10 cellular contexts compared by ENCODE assay signal in genomic region chr5:172748341-172748843, GRCh38. TPM values are rescaled to one million over a fixed set of nuclear protein-coding genes. Genes with fewer than 3 reads are reported as not detected.
DNase-seq lines count a peak whose midpoint lies in the region; ATAC-seq and TF ChIP-seq lines count a peak whose summit lies in the region.
"Had no signal": no experiment of that assay in that cellular context is flagged by ENCODE, and none has a peak within 500 bp of the region (broad histone marks: within the 10 kb centered on the region; RNA-seq: fewer than 3 reads in every experiment).

No MANE protein-coding gene starts in this region.

- no peak overlapping the region for H3K4me2 ChIP-seq in trophoblast cell (ENCODE audit: low read length)

- peaks cover 16% of the 10 kb centered on the region in 2 donors for H3K27me3 Mint-ChIP-seq in natural killer cell treated with Interleukin-12 subunit alpha and Interleukin-12 subunit beta and Interleukin-15 and Interleukin-18, amount 100 ng/mL, for 72 hours

- H2BK12ac ChIP-seq in trophoblast cell (ENCODE audit: low read length), result no peak overlapping the region

- H2AK5ac ChIP-seq in trophoblast cell (ENCODE audit: low read length), result no peak overlapping the region

- TF ChIP-seq CTCF in vagina (IDR thresholded peaks at IDR 0.05), result no peak

- intact Hi-C loops in right cardiac atrium (cut with DNase I) (no loop called here), vagina (cut with DNase I) (no loop called here)

- no peak overlapping the region for H3K27ac Mint-ChIP-seq in natural killer cell treated with Interleukin-12 subunit alpha and Interleukin-12 subunit beta and Interleukin-15 and Interleukin-18, amount 100 ng/mL, for 72 hours
- H3K27ac Mint-ChIP-seq: nephron had no signal

- no peaks in the 10 kb centered on the region for H3K79me1 ChIP-seq in trophoblast cell (ENCODE audit: low read length)

- H3K27me3 ChIP-seq in right cardiac atrium (ENCODE audit: control insufficient read depth, insufficient read depth), result no peaks in the 10 kb centered on the region
- no peaks in the 10 kb centered on the region for H3K27me3 ChIP-seq in trophoblast cell (ENCODE audit: insufficient read depth, low read length)
- H3K27me3 ChIP-seq in vagina, result no peaks in the 10 kb centered on the region

- no peak for TF ChIP-seq POLR2A in vagina (IDR thresholded peaks at IDR 0.05)

- no peaks in the 10 kb centered on the region for H3K79me2 ChIP-seq in trophoblast cell (ENCODE audit: control insufficient read depth, insufficient read depth, low read length, poor library complexity)

- H4K12ac ChIP-seq in trophoblast cell (ENCODE audit: low read depth, low read length), result no peak overlapping the region

- no peaks in the 10 kb centered on the region for H3K9me3 ChIP-seq in right cardiac atrium (ENCODE audit: control insufficient read depth, low read length)
- peaks cover 4% of the 10 kb centered on the region for H3K9me3 ChIP-seq in trophoblast cell (ENCODE audit: insufficient read depth, low read depth, low read length)
- peaks cover 2% of the 10 kb centered on the region for H3K9me3 ChIP-seq in vagina

- H3K14ac ChIP-seq in trophoblast cell (ENCODE audit: low read length), result no peak overlapping the region

- H2AFZ ChIP-seq in trophoblast cell (ENCODE audit: insufficient read depth, low read length, poor library complexity), result no peak overlapping the region

- no peaks in the 10 kb centered on the region for H3K9me3 Mint-ChIP-seq in natural killer cell treated with Interleukin-12 subunit alpha and Interleukin-12 subunit beta and Interleukin-15 and Interleukin-18, amount 100 ng/mL, for 72 hours

- H3K4me3 ChIP-seq in right cardiac atrium (ENCODE audit: low read length) (no peak overlapping the region), trophoblast cell (ENCODE audit: low read depth, low read length) (no peak overlapping the region), vagina (no peak overlapping the region)

- no peak overlapping the region for H4K8ac ChIP-seq in trophoblast cell (ENCODE audit: low read depth, low read length)

- ATAC-seq in right cardiac atrium, result peak; percentile 91 to 93
- no peak for ATAC-seq in natural killer cell treated with Interleukin-12 subunit alpha and Interleukin-12 subunit beta and Interleukin-15 and Interleukin-18, amount 100 ng/mL, for 72 hours

- H3K36me3 Mint-ChIP-seq in natural killer cell treated with Interleukin-12 subunit alpha and Interleukin-12 subunit beta and Interleukin-15 and Interleukin-18, amount 100 ng/mL, for 72 hours, result peaks cover 5% of the 10 kb centered on the region

- peaks cover 9 to 13% of the 10 kb centered on the region in 2 donors for H3K4me1 Mint-ChIP-seq in natural killer cell treated with Interleukin-12 subunit alpha and Interleukin-12 subunit beta and Interleukin-15 and Interleukin-18, amount 100 ng/mL, for 72 hours (ENCODE audit: low read depth in 2 of 2)

- no peak overlapping the region for H3K18ac ChIP-seq in trophoblast cell (ENCODE audit: low read length)

- no peak overlapping the region for H3K9ac ChIP-seq in trophoblast cell (ENCODE audit: low read length)

- peak overlapping the region; percentile 88 for H3K27ac ChIP-seq in right cardiac atrium (ENCODE audit: low read length)
- H3K27ac ChIP-seq in trophoblast cell (ENCODE audit: low read depth, low read length), result no peak overlapping the region
- peak overlapping the region; percentile 80 for H3K27ac ChIP-seq in vagina

- H2BK120ac ChIP-seq in trophoblast cell (ENCODE audit: insufficient read depth, low read length, poor library complexity), result no peak overlapping the region

- H3K4ac ChIP-seq in trophoblast cell (ENCODE audit: low read depth, low read length), result no peak overlapping the region

- H4K91ac ChIP-seq in trophoblast cell (ENCODE audit: low read depth, low read length), result no peak overlapping the region

- H3K4me1 ChIP-seq in right cardiac atrium (ENCODE audit: control insufficient read depth, insufficient read depth, low read length) (peaks cover 12% of the 10 kb centered on the region), trophoblast cell (ENCODE audit: control insufficient read depth in 1 of 2, insufficient read depth in 2 of 2, low read length in 2 of 2) (no peaks in the 10 kb centered on the region), vagina (peaks cover 42% of the 10 kb centered on the region)

- H3K4me3 Mint-ChIP-seq in natural killer cell treated with Interleukin-12 subunit alpha and Interleukin-12 subunit beta and Interleukin-15 and Interleukin-18, amount 100 ng/mL, for 72 hours, result no peak overlapping the region
- H3K4me3 Mint-ChIP-seq: nephron had no signal

- H3K23ac ChIP-seq in trophoblast cell (ENCODE audit: low read length), result no peak overlapping the region

- H2BK5ac ChIP-seq in trophoblast cell (ENCODE audit: low read depth, low read length, poor library complexity), result no peak overlapping the region

- 16% methylated on average over 36 of the region's 36 CpGs for WGBS in right cardiac atrium
- no CpG with 5 or more reads among the region's 36 CpGs for WGBS in trophoblast cell (ENCODE audit: extremely low coverage, insufficient coverage, insufficient read length)

- no peaks in the 10 kb centered on the region for H3K36me3 ChIP-seq in trophoblast cell (ENCODE audit: control insufficient read depth in 1 of 2, insufficient read depth in 2 of 2, low read length in 2 of 2)
- H3K36me3 ChIP-seq in vagina, result no peaks in the 10 kb centered on the region

- DNase-seq in dermis blood vessel endothelial cell (peak; percentile 98), right cardiac atrium (peak; percentile 93 to 95 (median 94)), trophoblast cell (peak; percentile 76 to 87), vagina (ENCODE audit: extremely low spot score in 2 of 2) (no peak), NCI-H510A treated with DMSO at 0.1 percent for 48 hours (lab: John Stamatoyannopoulos, UW) (no peak), medulla oblongata (ENCODE audit: extremely low spot score) (no peak)
- DNase-seq in natural killer cell treated with Interleukin-12 subunit alpha and Interleukin-12 subunit beta and Interleukin-15 and Interleukin-18, amount 100 ng/mL, for 72 hours (ENCODE audit: low spot score), result no peak
- DNase-seq: activated CD8-positive, alpha-beta memory T cell treated with anti-CD3 and anti-CD28 coated beads, Interleukin-2, amount 50 U/mL, for 48 hours; NCI-H226 had no signal

RNA-seq across cellular contexts. Expression of gene DUSP1, which starts 22.6 kb away (rescaled TPM):
- total RNA-seq in dermis blood vessel endothelial cell (105 and 303 TPM in 2 replicates), right cardiac atrium (100 to 1,000 TPM in 2 of 4 donors, 10 to 100 TPM in 2; 81.3 to 247 (median 105) TPM), vagina (2,876 TPM)
- 78.7 TPM for polyA plus RNA-seq in right cardiac atrium
- polyA plus RNA-seq in trophoblast cell (2013), result 12.0 and 12.4 TPM in 2 replicates
- total RNA-seq in natural killer cell treated with Interleukin-12 subunit alpha and Interleukin-12 subunit beta and Interleukin-15 and Interleukin-18, amount 100 ng/mL, for 72 hours, result 10 to 100 TPM; 12.4 to 13.6 TPM

Comparison
In these comparisons a context has a peak if more than half of its experiments do, and no peak if none do; other contexts are left out.
1. DNase-seq: peak in dermis blood vessel endothelial cell (single experiment), right cardiac atrium (3 of 3) and trophoblast cell (2 of 2); none in vagina (0 of 2), NCI-H510A treated with DMSO at 0.1 percent for 48 hours (single experiment), natural killer cell treated with Interleukin-12 subunit alpha and Interleukin-12 subunit beta and Interleukin-15 and Interleukin-18, amount 100 ng/mL, for 72 hours (single experiment) and medulla oblongata (single experiment).
2. ATAC-seq: peak in right cardiac atrium (2 of 2); none in natural killer cell treated with Interleukin-12 subunit alpha and Interleukin-12 subunit beta and Interleukin-15 and Interleukin-18, amount 100 ng/mL, for 72 hours (0 of 2).